ENCODE assay signal across 27 cellular contexts in the genomic region with DNA sequence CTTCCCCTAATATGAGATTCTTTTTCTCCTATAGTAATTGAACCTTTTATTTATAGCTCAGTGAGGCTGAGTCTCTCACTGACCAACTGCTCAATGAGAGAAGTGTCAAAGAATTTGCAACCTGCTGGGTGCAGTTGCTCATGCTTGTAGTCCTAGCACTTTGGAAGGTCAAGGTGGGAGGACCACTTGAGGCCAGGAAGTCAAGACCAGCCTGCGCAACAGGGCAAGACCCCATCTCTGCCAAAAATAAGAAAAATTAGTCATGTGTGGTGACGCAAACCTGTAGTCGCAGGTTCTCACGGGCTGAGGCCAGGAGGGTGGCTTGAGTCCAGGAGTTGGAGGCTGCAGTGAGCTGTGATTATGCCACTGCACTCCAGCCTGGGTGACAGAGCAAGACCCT. TPM values are rescaled to one million over a fixed set of nuclear protein-coding genes. Genes with fewer than 3 reads are reported as not detected.
DNase-seq lines count a peak whose midpoint lies in the region; ATAC-seq and TF ChIP-seq lines count a peak whose summit lies in the region.
"Had no signal": no experiment of that assay in that cellular context is flagged by ENCODE, and none has a peak within 500 bp of the region (broad histone marks: within the 10 kb centered on the region; RNA-seq: fewer than 3 reads in every experiment).

No MANE protein-coding gene starts in this region.

- H3K27ac ChIP-seq in brain microvascular endothelial cell (no peak overlapping the region), heart right ventricle (no peak overlapping the region), neural progenitor cell (no peak overlapping the region), osteoblast (ENCODE audit: low read depth, low read length) (no peak overlapping the region)
- H3K27ac ChIP-seq: body of pancreas, PC-9, vagina had no signal

- no peak overlapping the region for H3K4me3 ChIP-seq in AG10803 (ENCODE audit: low read length)
- H3K4me3 ChIP-seq in brain microvascular endothelial cell (ENCODE audit: low read depth, low read length): no peak overlapping the region
- no peak overlapping the region for H3K4me3 ChIP-seq in heart right ventricle
- no peak overlapping the region for H3K4me3 ChIP-seq in neural progenitor cell
- no peak overlapping the region for H3K4me3 ChIP-seq in osteoblast (ENCODE audit: insufficient read depth, low read length)
- H3K4me3 ChIP-seq: body of pancreas, mucosa of descending colon, PC-9, vagina had no signal

- H3K9me3 Mint-ChIP-seq in neural progenitor cell: no peaks in the 10 kb centered on the region
- H3K9me3 Mint-ChIP-seq: CD4-positive, alpha-beta T cell; stimulated activated naive CD8-positive, alpha-beta T cell treated with anti-CD3 and anti-CD28 coated beads, Interleukin-15, amount 100 ng/mL, for 72 hours had no signal

- H3K27ac Mint-ChIP-seq in neural progenitor cell: no peak overlapping the region
- H3K27ac Mint-ChIP-seq: CD4-positive, alpha-beta T cell; stimulated activated naive CD8-positive, alpha-beta T cell treated with anti-CD3 and anti-CD28 coated beads, Interleukin-15, amount 100 ng/mL, for 72 hours had no signal

- H2AFZ ChIP-seq in neural progenitor cell (replicated peaks) (no peak overlapping the region), osteoblast (ENCODE audit: low read length) (no peak overlapping the region)
- H2AFZ ChIP-seq: PC-9 had no signal

- no peaks in the 10 kb centered on the region for H3K79me2 ChIP-seq in neural progenitor cell (ENCODE audit: low read depth)
- H3K79me2 ChIP-seq in osteoblast (ENCODE audit: insufficient read depth, low read length): no peaks in the 10 kb centered on the region

- ATAC-seq in heart right ventricle (no peak), HG03378 (IDR thresholded peaks at IDR 0.05; ENCODE audit: unreplicated experiment) (no peak)
- ATAC-seq: body of pancreas; esophagus mucosa; HCT116; mucosa of descending colon; sciatic nerve; stimulated activated naive CD8-positive, alpha-beta T cell treated with anti-CD3 and anti-CD28 coated beads, Interleukin-15, amount 100 ng/mL, for 72 hours had no signal

- WGBS in heart right ventricle, 2 donors: 69 to 79% methylated on average over 4 of the region's 4 CpGs

- peak; percentile 74; the same call in 1 of the 2 replicates for TF ChIP-seq EP300 in Ishikawa (IDR thresholded peaks at IDR 0.05; ENCODE audit: borderline replicate concordance)

- H3K4me3 Mint-ChIP-seq in neural progenitor cell: no peak overlapping the region
- H3K4me3 Mint-ChIP-seq: CD4-positive, alpha-beta T cell; stimulated activated naive CD8-positive, alpha-beta T cell treated with anti-CD3 and anti-CD28 coated beads, Interleukin-15, amount 100 ng/mL, for 72 hours had no signal

- no peaks in the 10 kb centered on the region for H3K27me3 ChIP-seq in brain microvascular endothelial cell (replicated peaks)
- H3K27me3 ChIP-seq in heart right ventricle: no peaks in the 10 kb centered on the region
- H3K27me3 ChIP-seq in neural progenitor cell: no peaks in the 10 kb centered on the region
- H3K27me3 ChIP-seq in osteoblast (ENCODE audit: insufficient read depth, low read length): no peaks in the 10 kb centered on the region
- H3K27me3 ChIP-seq: body of pancreas, vagina had no signal

- peaks cover 3% of the 10 kb centered on the region for H3K27me3 Mint-ChIP-seq in neural progenitor cell (ENCODE audit: insufficient read depth, low read depth)
- H3K27me3 Mint-ChIP-seq: CD4-positive, alpha-beta T cell; stimulated activated naive CD8-positive, alpha-beta T cell treated with anti-CD3 and anti-CD28 coated beads, Interleukin-15, amount 100 ng/mL, for 72 hours had no signal

- H4K20me1 ChIP-seq in neural progenitor cell (ENCODE audit: low read depth) (no peaks in the 10 kb centered on the region), osteoblast (ENCODE audit: insufficient read depth, low read length) (no peaks in the 10 kb centered on the region)

- H3K36me3 Mint-ChIP-seq in neural progenitor cell: no peaks in the 10 kb centered on the region

- in situ Hi-C loops in brain microvascular endothelial cell (cut with HindIII; ENCODE audit: low pct_ligation_motif_present, low sequenced_read_pairs): no loop called here

- TF ChIP-seq CTCF in AG10803 (conservative IDR thresholded peaks at IDR 0.05; ENCODE audit: low read length): no peak
- TF ChIP-seq CTCF in brain microvascular endothelial cell (IDR thresholded peaks at IDR 0.05; ENCODE audit: low read depth, low read length, missing control alignments): no peak
- no peak for TF ChIP-seq CTCF in heart right ventricle (IDR thresholded peaks at IDR 0.05)
- TF ChIP-seq CTCF in neural progenitor cell (IDR thresholded peaks at IDR 0.05): no peak
- TF ChIP-seq CTCF in osteoblast (IDR thresholded peaks at IDR 0.05; ENCODE audit: extremely low read depth, low read depth, low read length): no peak

- intact Hi-C loops in heart right ventricle (cut with DNase I): loop anchor here in 9 of 10 donors (5.0 to 10.0 kb wide), 6 partner anchors 33 to 513 kb away; a partner anchor contains a TSS

- H3K36me3 ChIP-seq in brain microvascular endothelial cell (replicated peaks) (no peaks in the 10 kb centered on the region), heart right ventricle (no peaks in the 10 kb centered on the region), neural progenitor cell (no peaks in the 10 kb centered on the region), osteoblast (ENCODE audit: insufficient read depth, low read length) (no peaks in the 10 kb centered on the region)
- H3K36me3 ChIP-seq: vagina had no signal

- no peak for TF ChIP-seq RAD21 in Ishikawa (IDR thresholded peaks at IDR 0.05; ENCODE audit: low read depth)

- no peak overlapping the region for H3K9ac ChIP-seq in neural progenitor cell

- DNase-seq in AG10803 (ENCODE audit: low read depth) (peak; percentile 33), brain microvascular endothelial cell (peak; percentile 24), iris pigment epithelial cell (ENCODE audit: low read depth) (peak; percentile 40), heart right ventricle (no peak), neural progenitor cell (ENCODE audit: low spot score) (no peak), osteoblast (ENCODE audit: insufficient read length, low spot score, missing footprints) (no peak)
- DNase-seq: activated CD4-positive, alpha-beta T cell treated with anti-CD3 and anti-CD28 coated beads for 4 hours; activated CD8-positive, alpha-beta memory T cell treated with anti-CD3 and anti-CD28 coated beads, Interleukin-2, amount 50 U/mL, for 4 hours; activated gamma-delta T cell treated with Interleukin-2 at 50 U/mL for 16 hours; CD4-positive, alpha-beta T cell; hippocampal formation; left cardiac atrium; mucosa of descending colon; NCI-H2029 treated with DMSO at 0.1 percent for 48 hours; NCI-H510A treated with DMSO at 0.1 percent for 48 hours; PC-9; stimulated activated CD4-positive, alpha-beta T cell treated with anti-CD3 and anti-CD28 coated beads, Interleukin-1b, Interleukin-23, amount 100 ng/mL, for 48 hours; stimulated activated naive CD8-positive, alpha-beta T cell treated with anti-CD3 and anti-CD28 coated beads, Interleukin-15, amount 100 ng/mL, for 72 hours had no signal

- H3K4me2 ChIP-seq in neural progenitor cell (no peak overlapping the region), osteoblast (ENCODE audit: insufficient read depth, low read length) (no peak overlapping the region)
- H3K4me2 ChIP-seq: PC-9 had no signal

- peaks cover 6% of the 10 kb centered on the region for H3F3A ChIP-seq in neural progenitor cell (ENCODE audit: low read depth)

- H3K9me3 ChIP-seq in heart right ventricle (no peaks in the 10 kb centered on the region), neural progenitor cell (ENCODE audit: low read depth) (no peaks in the 10 kb centered on the region), osteoblast (ENCODE audit: low read depth, low read length) (no peaks in the 10 kb centered on the region)
- H3K9me3 ChIP-seq: body of pancreas, mucosa of descending colon, vagina had no signal

- H3K4me1 Mint-ChIP-seq in neural progenitor cell: peaks cover 16% of the 10 kb centered on the region

- peaks cover 0 to 13% (median 8%) of the 10 kb centered on the region in 9 donors for H3K4me1 ChIP-seq in heart right ventricle
- H3K4me1 ChIP-seq in neural progenitor cell: peaks cover 9% of the 10 kb centered on the region
- H3K4me1 ChIP-seq in osteoblast (ENCODE audit: insufficient read depth, low read length): peaks cover 3% of the 10 kb centered on the region

TF ChIP-seq in Ishikawa, 13 proteins besides CTCF, POLR2A, EP300 and RAD21:
- TF ChIP-seq TAF1 (IDR thresholded peaks at IDR 0.05; ENCODE audit: low read depth) (no peak), EGR1 (IDR thresholded peaks at IDR 0.05) (no peak), NFIC (IDR thresholded peaks at IDR 0.05) (peak; percentile 80; the same call in 1 of the 2 replicates), TEAD4 (IDR thresholded peaks at IDR 0.05) (peak; percentile 69), TCF12 (IDR thresholded peaks at IDR 0.05; ENCODE audit: low read depth) (peak; percentile 74), CREB1 (IDR thresholded peaks at IDR 0.05; ENCODE audit: low read depth) (no peak), ZBTB7A (IDR thresholded peaks at IDR 0.05; ENCODE audit: low read depth) (0 out of 2 replicates have a peak, but pooled peaks have one; percentile 53), CEBPB (IDR thresholded peaks at IDR 0.05) (peak; percentile 63), FOXM1 (IDR thresholded peaks at IDR 0.05; ENCODE audit: borderline replicate concordance, low read depth) (no peak)
- TF ChIP-seq, protein P1, sequence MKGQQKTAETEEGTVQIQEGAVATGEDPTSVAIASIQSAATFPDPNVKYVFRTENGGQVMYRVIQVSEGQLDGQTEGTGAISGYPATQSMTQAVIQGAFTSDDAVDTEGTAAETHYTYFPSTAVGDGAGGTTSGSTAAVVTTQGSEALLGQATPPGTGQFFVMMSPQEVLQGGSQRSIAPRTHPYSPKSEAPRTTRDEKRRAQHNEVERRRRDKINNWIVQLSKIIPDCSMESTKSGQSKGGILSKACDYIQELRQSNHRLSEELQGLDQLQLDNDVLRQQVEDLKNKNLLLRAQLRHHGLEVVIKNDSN (IDR thresholded peaks at IDR 0.05): peak; percentile 33; the same call in 1 of the 2 replicates
- TF ChIP-seq, protein P2, sequence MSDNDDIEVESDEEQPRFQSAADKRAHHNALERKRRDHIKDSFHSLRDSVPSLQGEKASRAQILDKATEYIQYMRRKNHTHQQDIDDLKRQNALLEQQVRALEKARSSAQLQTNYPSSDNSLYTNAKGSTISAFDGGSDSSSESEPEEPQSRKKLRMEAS (IDR thresholded peaks at IDR 0.05): peak; percentile 46; the same call in 1 of the 2 replicates
TF ChIP-seq in Ishikawa: peak in this region for 7.

RNA-seq across cellular contexts. Expression of a gene that starts 30.9 kb away (rescaled TPM):
- total RNA-seq in heart right ventricle: not detected
- polyA plus RNA-seq in heart right ventricle: not detected
- 0.84 and 1.0 TPM in 2 replicates for total RNA-seq in neural progenitor cell (ENCODE audit: low replicate concordance)
- not detected in 2 replicates for total RNA-seq in osteoblast
- total RNA-seq: body of pancreas; CD4-positive, alpha-beta T cell; dermis microvascular lymphatic vessel endothelial cell; esophagus mucosa; left cardiac atrium; mucosa of descending colon; omental fat pad; PC-9; sciatic nerve; vagina had no signal

RNA-seq across cellular contexts. Expression of a gene that starts 35.5 kb away (rescaled TPM):
- total RNA-seq in heart right ventricle (100 to 1,000 TPM; 217 to 408 (median 327) TPM), neural progenitor cell (ENCODE audit: low replicate concordance) (11.6 and 24.8 TPM in 2 replicates), osteoblast (28.6 and 39.8 TPM in 2 replicates)
- 100 to 1,000 TPM in 1 of 2 donors, 10 to 100 TPM in 1; 61.4 to 442 TPM for polyA plus RNA-seq in heart right ventricle

Comparison
In these comparisons a context has a peak if more than half of its experiments do, and no peak if none do; other contexts are left out.
1. DNase-seq: peak in AG10803 (single experiment), brain microvascular endothelial cell (single experiment) and iris pigment epithelial cell (single experiment); none in heart right ventricle (0 of 2), neural progenitor cell (single experiment) and osteoblast (single experiment).